In genomic region chr12:100827901-100828520, GRCh38 we compare ENCODE assay signal across 9 cellular contexts. TPM values are rescaled to one million over a fixed set of nuclear protein-coding genes. Genes with fewer than 3 reads are reported as not detected.
DNase-seq lines count a peak whose midpoint lies in the region; ATAC-seq, FAIRE-seq and TF ChIP-seq lines count a peak whose summit lies in the region.
"Had no signal": no experiment of that assay in that cellular context is flagged by ENCODE, and none has a peak within 500 bp of the region (broad histone marks: within the 10 kb centered on the region; RNA-seq: fewer than 3 reads in every experiment).

No MANE protein-coding gene starts in this region.

- WGBS in transverse colon (ENCODE audit: low coverage in 1 of 2), 2 donors: 49 to 90% methylated on average over 2 to 4 of the region's 4 CpGs

- TF ChIP-seq POLR2A in transverse colon (IDR thresholded peaks at IDR 0.05): no peak

- no peaks in the 10 kb centered on the region for H3K9me3 ChIP-seq in transverse colon
- H3K9me3 ChIP-seq: BLaER1 had no signal

- intact Hi-C loops in transverse colon (cut with DNase I; ENCODE audit: low total_unique reads): no loop called here
- intact Hi-C loops in left ventricle myocardium superior (cut with micrococcal nuclease): no loop called here

- peak; percentile 38 to 44 for DNase-seq in NCI-H2081 (lab: John Stamatoyannopoulos, UW)
- DNase-seq in NCI-H2081 treated with DMSO at 0.1 percent for 48 hours (lab: John Stamatoyannopoulos, UW): no peak
- DNase-seq in HT1080 (ENCODE audit: low read depth): peak; percentile 40
- peak; percentile 25 for DNase-seq in RCC 7860 (ENCODE audit: low spot score)
- peak; percentile 39 for DNase-seq in fibroblast of villous mesenchyme (ENCODE audit: low read depth)
- no peak for DNase-seq in transverse colon
- DNase-seq in amygdala (lab: John Stamatoyannopoulos, UW): no peak
- no peak for DNase-seq in left ventricle myocardium superior

- no peaks in the 10 kb centered on the region for H3K4me1 ChIP-seq in transverse colon
- H3K4me1 ChIP-seq: BLaER1 had no signal

- no peaks in the 10 kb centered on the region for H3K27me3 ChIP-seq in transverse colon
- H3K27me3 ChIP-seq: BLaER1 had no signal

- in situ Hi-C loops in transverse colon (cut with MboI; ENCODE audit: low pct_ligation_motif_present in 1 of 4, low pct_unique_long_range_greater_than_20kb in 1 of 4, low sequenced_read_pairs in 3 of 4): no loop called here

- no peak overlapping the region for H3K27ac ChIP-seq in transverse colon
- H3K27ac ChIP-seq: BLaER1 had no signal

- TF ChIP-seq EP300 in transverse colon (IDR thresholded peaks at IDR 0.05; ENCODE audit: low read depth): no peak

- H3K4me3 ChIP-seq in fibroblast of villous mesenchyme (ENCODE audit: low read depth, low read length) (no peak overlapping the region), transverse colon (no peak overlapping the region)
- H3K4me3 ChIP-seq: BLaER1 had no signal

- FAIRE-seq in RCC 7860 (lab: Jason Lieb, UNC): no peak

- H3K36me3 ChIP-seq in transverse colon: no peaks in the 10 kb centered on the region
- H3K36me3 ChIP-seq: BLaER1 had no signal

- ATAC-seq in left ventricle myocardium superior: no peak

- peak; percentile 63 for TF ChIP-seq CTCF in fibroblast of villous mesenchyme (IDR thresholded peaks at IDR 0.05; ENCODE audit: insufficient read depth, low read depth, low read length)
- peak; percentile 52 to 67 (median 61) for TF ChIP-seq CTCF in transverse colon (IDR thresholded peaks at IDR 0.05)

RNA-seq across cellular contexts. Expression of gene ANO4, which starts 33.4 kb away (rescaled TPM):
- 0.26 TPM in 1 of 2 replicates, not detected in the other for total RNA-seq in HT1080 (2014; rRNA removed; shearing (Covaris generic))
- polyA plus RNA-seq in HT1080 (2015; cell fraction: cytosol; rRNA removed): 0.07 and 0.09 TPM in 2 replicates
- 0.09 and 0.25 TPM in 2 replicates for polyA plus RNA-seq in HT1080 (2015; cell fraction: nucleus; rRNA removed)
- total RNA-seq in fibroblast of villous mesenchyme (8.4 and 13.8 TPM in 2 replicates), transverse colon (under 1 TPM in 1 of 4 donors, not detected in 3; 0.14 TPM), left ventricle myocardium superior (0.32 TPM)

Comparison
In these comparisons a context has a peak if more than half of its experiments do, and no peak if none do; other contexts are left out.
1. DNase-seq: peak in NCI-H2081 (2 of 2), HT1080 (single experiment), RCC 7860 (single experiment) and fibroblast of villous mesenchyme (single experiment); none in NCI-H2081 treated with DMSO at 0.1 percent for 48 hours (single experiment), transverse colon (single experiment), amygdala (0 of 56) and left ventricle myocardium superior (single experiment).